In genomic region chr2:38317725-38318124, GRCh38 we compare ENCODE assay signal across 40 cellular contexts.
"Had no signal": no experiment of that assay in that cellular context is flagged by ENCODE, and none has a peak within 500 bp of the region (broad histone marks: within the 10 kb centered on the region; RNA-seq: fewer than 3 reads in every experiment).

No MANE protein-coding gene starts in this region.

- H3K4me1 ChIP-seq: body of pancreas had no signal

- H3K9me3 ChIP-seq: adrenal gland, body of pancreas had no signal

- H3K27me3 ChIP-seq: adrenal gland, body of pancreas had no signal

- H3K4me3 ChIP-seq: adrenal gland, body of pancreas had no signal

- ATAC-seq: activated naive CD4-positive, alpha-beta T cell treated with anti-CD3 and anti-CD28 coated beads, Interleukin-2, amount 50 U/mL, for 72 hours; activated T-cell treated with anti-CD3 and anti-CD28 coated beads, Interleukin-2, amount 50 U/mL, for 4 hours; body of pancreas; PC-3; Right ventricle myocardium inferior had no signal

- DNase-seq: activated B cell treated with CpG ODN at 0.5 μM for 24 hours; activated CD4-positive, alpha-beta memory T cell treated with anti-CD3 and anti-CD28 coated beads for 36 hours; activated CD4-positive, alpha-beta T cell treated with anti-CD3 and anti-CD28 coated beads for 4 hours; activated CD4-positive, alpha-beta T cell treated with anti-CD3 and anti-CD28 coated beads, Interleukin-2, amount 50 U/mL, for 1 hour; activated CD4-positive, CD25-positive, alpha-beta regulatory T cell treated with anti-CD3 and anti-CD28 coated beads, Interleukin-2, amount 50 U/mL, for 72 hours; activated CD8-positive, alpha-beta memory T cell treated with anti-CD3 and anti-CD28 coated beads, Interleukin-2, amount 50 U/mL, for 4 hours; activated gamma-delta T cell treated with Interleukin-2 at 50 U/mL for 16 hours; activated naive CD4-positive, alpha-beta T cell treated with anti-CD3 and anti-CD28 coated beads for 36 hours; activated T-cell treated with anti-CD3 and anti-CD28 coated beads for 4 hours; activated T-cell treated with anti-CD3 and anti-CD28 coated beads, Interleukin-2, amount 50 U/mL, for 4 hours; adrenal gland; body of pancreas; caudate nucleus; cerebellar nuclear complex; KG1; MM.1S; MV-4-11; NCI-H1092; NCI-H146; NCI-H187; NCI-H2081 treated with DMSO at 0.1 percent for 48 hours; NCI-H226; NCI-H446 treated with DMSO at 0.1 percent for 48 hours; NCI-H524; NCI-H69; NCI-H82; NK-92 treated with Interleukin-12 subunit alpha and Interleukin-12 subunit beta, amount 100 ng/mL, for 24 hours; PC-3; SIG-M5; SW 1271; T-helper 1 cell; T-helper 2 cell; T-helper 9 cell had no signal

- H3K27ac ChIP-seq: adrenal gland, body of pancreas, RWPE1, VCaP had no signal

- FAIRE-seq: astrocyte, bronchial epithelial cell, RCC 7860 had no signal
